In genomic region chr5:176912115-176912514, GRCh38 we compare ENCODE assay signal across 29 cellular contexts. TPM values are rescaled to one million over a fixed set of nuclear protein-coding genes. Genes with fewer than 3 reads are reported as not detected.
"Had no signal": no experiment of that assay in that cellular context is flagged by ENCODE, and none has a peak within 500 bp of the region (broad histone marks: within the 10 kb centered on the region; RNA-seq: fewer than 3 reads in every experiment).

No MANE protein-coding gene starts in this region.

- H3K9me3 ChIP-seq: colonic mucosa, left lung, prostate gland, right atrium auricular region, testis, tibial artery had no signal

- H3K4me1 ChIP-seq: colonic mucosa, prostate gland, right atrium auricular region, testis, tibial artery had no signal

- H3K4me3 ChIP-seq: colonic mucosa, left lung, prostate gland, right atrium auricular region, smooth muscle cell, testis, tibial artery had no signal

- ATAC-seq: esophagus mucosa; left cardiac atrium; left lung; naive thymus-derived CD8-positive, alpha-beta T cell; sciatic nerve had no signal

- H3K27ac Mint-ChIP-seq: dendritic cell treated with granulocyte-macrophage colony-stimulating factor and Interleukin-4, amounts not matched to agents 40 ng/mL and 50 ng/mL, for 4 days; endodermal cell; nephron progenitor cell; type B pancreatic cell had no signal

- H3K27me3 Mint-ChIP-seq: dendritic cell treated with granulocyte-macrophage colony-stimulating factor and Interleukin-4, amounts not matched to agents 40 ng/mL and 50 ng/mL, for 4 days; naive thymus-derived CD8-positive, alpha-beta T cell; type B pancreatic cell had no signal

- H3K9me3 Mint-ChIP-seq: dendritic cell treated with granulocyte-macrophage colony-stimulating factor and Interleukin-4, amounts not matched to agents 40 ng/mL and 50 ng/mL, for 4 days; endodermal cell; naive thymus-derived CD8-positive, alpha-beta T cell; nephron progenitor cell; type B pancreatic cell had no signal

- H3K27me3 ChIP-seq: colonic mucosa, left lung, right atrium auricular region, testis, tibial artery had no signal

- H3K4me1 Mint-ChIP-seq: nephron progenitor cell had no signal

- H3K4me2 ChIP-seq: smooth muscle cell had no signal

- H3K27ac ChIP-seq: colonic mucosa, epithelial cell of prostate, left lung, prostate gland, right atrium auricular region, testis, tibial artery had no signal

- DNase-seq: colonic mucosa; effector CD8-positive, alpha-beta T cell; endodermal cell; left cardiac atrium; left lung; mesendoderm; naive thymus-derived CD8-positive, alpha-beta T cell; nephron progenitor cell; nucleus accumbens; stimulated activated CD4-positive, alpha-beta T cell treated with anti-CD3 and anti-CD28 coated beads, Interleukin-12 subunit alpha, Interleukin-12 subunit beta, amount 100 ng/mL, for 4 hours; stimulated activated CD4-positive, alpha-beta T cell treated with anti-CD3 and anti-CD28 coated beads, Interleukin-1b, Interleukin-23, amount 100 ng/mL, for 48 hours; stimulated activated CD4-positive, alpha-beta T cell treated with anti-CD3 and anti-CD28 coated beads, Interleukin-4, amount 100 ng/mL, for 1 hour; stimulated activated CD8-positive, alpha-beta memory T cell treated with anti-CD3 and anti-CD28 coated beads, Interleukin-4, amount 100 ng/mL, for 48 hours; stimulated activated naive CD4-positive, alpha-beta T cell; substantia nigra; testis; tibial artery had no signal

- H3K36me3 ChIP-seq: prostate gland had no signal

- H3K4me3 Mint-ChIP-seq: dendritic cell treated with granulocyte-macrophage colony-stimulating factor and Interleukin-4, amounts not matched to agents 40 ng/mL and 50 ng/mL, for 4 days; endodermal cell; naive thymus-derived CD8-positive, alpha-beta T cell; nephron progenitor cell; type B pancreatic cell had no signal

RNA-seq across cellular contexts. Expression of gene HK3, which starts 13.0 kb away (rescaled TPM):
- total RNA-seq: chondrocyte, lung microvascular endothelial cell, myocyte, osteocyte, smooth muscle cell had no signal
- polyA plus RNA-seq: smooth muscle cell had no signal
